In the genomic region with DNA sequence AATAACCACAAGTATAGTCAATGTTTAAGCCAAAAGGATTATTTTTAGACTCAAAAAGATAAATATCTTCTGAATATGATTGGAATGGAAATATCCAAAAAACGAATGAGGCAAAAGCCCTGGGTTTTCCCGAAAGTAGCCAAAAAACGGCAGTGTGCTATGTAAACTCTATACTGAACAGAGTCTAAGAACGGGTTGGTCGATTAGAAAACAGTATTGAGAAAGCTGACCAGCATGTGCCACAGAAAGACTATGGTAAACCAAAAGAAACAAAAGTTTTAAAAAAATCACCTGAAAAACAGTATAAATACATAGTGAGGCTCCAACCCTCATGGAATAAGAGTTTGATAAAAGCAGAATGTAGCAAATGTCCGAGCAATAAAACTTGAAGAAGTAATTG, we compare ENCODE assay signal across 29 cellular contexts.
"Had no signal": no experiment of that assay in that cellular context is flagged by ENCODE, and none has a peak within 500 bp of the region (broad histone marks: within the 10 kb centered on the region; RNA-seq: fewer than 3 reads in every experiment).

No MANE protein-coding gene starts in this region.

- H3K36me3 ChIP-seq: ascending aorta, cardiac muscle cell, WERI-Rb-1 had no signal

- H3K27me3 ChIP-seq: ascending aorta, cardiac muscle cell had no signal

- H3K9me3 ChIP-seq: ascending aorta had no signal

- H3K4me1 ChIP-seq: ascending aorta had no signal

- DNase-seq: activated CD4-positive, alpha-beta memory T cell treated with anti-CD3 and anti-CD28 coated beads, Interleukin-2, amount 10 ng/mL, durations not matched to agents 7 days and 5 days; activated CD4-positive, alpha-beta T cell treated with anti-CD3 and anti-CD28 coated beads for 1 hour; activated CD4-positive, alpha-beta T cell treated with anti-CD3 and anti-CD28 coated beads for 36 hours; activated CD4-positive, alpha-beta T cell treated with anti-CD3 and anti-CD28 coated beads for 48 hours; activated CD4-positive, alpha-beta T cell treated with anti-CD3 and anti-CD28 coated beads, Interleukin-2, amount 10 ng/mL, durations not matched to agents 7 days and 5 days; activated CD4-positive, alpha-beta T cell treated with anti-CD3 and anti-CD28 coated beads, Interleukin-2, amount 50 U/mL, for 48 hours; activated CD4-positive, CD25-positive, alpha-beta regulatory T cell; activated CD8-positive, alpha-beta memory T cell treated with anti-CD3 and anti-CD28 coated beads for 24 hours; activated CD8-positive, alpha-beta memory T cell treated with anti-CD3 and anti-CD28 coated beads, Interleukin-2, amount 10 ng/mL, durations not matched to agents 7 days and 5 days; activated CD8-positive, alpha-beta memory T cell treated with anti-CD3 and anti-CD28 coated beads, Interleukin-2, amount 50 U/mL, for 48 hours; activated CD8-positive, alpha-beta T cell treated with anti-CD3 and anti-CD28 coated beads, Interleukin-2, amount 10 ng/mL, durations not matched to agents 7 days and 5 days; activated effector memory CD4-positive, alpha-beta T cell treated with Interleukin-2 at 50 U/mL for 16 hours; activated gamma-delta T cell; activated naive CD4-positive, alpha-beta T cell treated with anti-CD3 and anti-CD28 coated beads, Interleukin-2, amount 10 ng/mL, durations not matched to agents 7 days and 5 days; activated naive CD4-positive, alpha-beta T cell treated with Interleukin-2 at 50 U/mL for 16 hours; activated naive CD8-positive, alpha-beta T cell treated with anti-CD3 and anti-CD28 coated beads, Interleukin-2, amount 10 ng/mL, durations not matched to agents 7 days and 5 days; activated naive CD8-positive, alpha-beta T cell treated with anti-CD3 and anti-CD28 coated beads, Interleukin-2, amount 50 U/mL, for 24 hours; activated T-cell treated with anti-CD3 and anti-CD28 coated beads, Interleukin-2, amount 50 U/mL, for 24 hours; activated T-cell treated with anti-CD3 and anti-CD28 coated beads, Interleukin-2, amount 50 U/mL, for 48 hours; amygdala; anterior cingulate cortex; caudate nucleus; cerebellar nuclear complex; T-helper 2 cell; T-helper 9 cell; WERI-Rb-1 had no signal

- H3K27ac ChIP-seq: ascending aorta, cardiac muscle cell, WERI-Rb-1 had no signal

- FAIRE-seq: bronchial epithelial cell had no signal

- H3K4me3 ChIP-seq: ascending aorta, cardiac muscle cell had no signal
